1 cellular context compared by ENCODE assay signal in the genomic region with DNA sequence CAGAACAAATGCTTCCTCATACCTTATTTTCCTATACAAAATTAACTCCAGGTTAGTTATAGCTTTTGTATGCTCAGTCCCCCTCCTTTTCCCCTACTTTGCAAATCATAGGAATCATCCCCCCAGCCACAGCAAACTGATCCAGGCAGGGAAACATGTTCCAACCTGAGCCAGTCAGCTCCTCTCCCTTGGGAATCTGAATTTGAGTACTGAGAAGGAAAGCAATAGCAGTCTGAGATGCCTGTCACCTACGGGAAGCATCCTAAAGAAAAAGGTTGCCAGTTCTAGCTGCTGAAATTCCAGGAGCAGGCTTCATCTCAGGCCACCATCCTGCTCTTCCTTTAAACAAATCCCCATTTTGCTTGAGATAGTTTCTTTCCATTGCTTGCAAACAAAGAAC.
TF ChIP-seq lines count a peak whose summit lies in the region.

No MANE protein-coding gene starts in this region.

TF ChIP-seq in WTC11, 78 proteins besides CTCF, POLR2A, EP300 and RAD21 (continued from another document):
- TF ChIP-seq, protein P1, sequence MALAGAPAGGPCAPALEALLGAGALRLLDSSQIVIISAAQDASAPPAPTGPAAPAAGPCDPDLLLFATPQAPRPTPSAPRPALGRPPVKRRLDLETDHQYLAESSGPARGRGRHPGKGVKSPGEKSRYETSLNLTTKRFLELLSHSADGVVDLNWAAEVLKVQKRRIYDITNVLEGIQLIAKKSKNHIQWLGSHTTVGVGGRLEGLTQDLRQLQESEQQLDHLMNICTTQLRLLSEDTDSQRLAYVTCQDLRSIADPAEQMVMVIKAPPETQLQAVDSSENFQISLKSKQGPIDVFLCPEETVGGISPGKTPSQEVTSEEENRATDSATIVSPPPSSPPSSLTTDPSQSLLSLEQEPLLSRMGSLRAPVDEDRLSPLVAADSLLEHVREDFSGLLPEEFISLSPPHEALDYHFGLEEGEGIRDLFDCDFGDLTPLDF (CRISPR knock-in tag; IDR thresholded peaks at IDR 0.05) = no peak
- TF ChIP-seq ZNF317 (CRISPR knock-in tag; IDR thresholded peaks at IDR 0.05; ENCODE audit: borderline replicate concordance, low read depth) = no peak
- TF ChIP-seq NFYB (CRISPR knock-in tag; conservative IDR thresholded peaks at IDR 0.05; ENCODE audit: low read depth) = no peak
- no peak for TF ChIP-seq MXD4 (CRISPR knock-in tag; IDR thresholded peaks at IDR 0.05; ENCODE audit: borderline replicate concordance)
- no peak for TF ChIP-seq RORB (CRISPR knock-in tag; IDR thresholded peaks at IDR 0.05)
- no peak for TF ChIP-seq IRF2 (CRISPR knock-in tag; IDR thresholded peaks at IDR 0.05; ENCODE audit: borderline replicate concordance, low read depth)
- TF ChIP-seq NR2C2 (CRISPR knock-in tag; IDR thresholded peaks at IDR 0.05) = no peak
